Comparison of ENCODE assay signal across 1 cellular context in the genomic region with DNA sequence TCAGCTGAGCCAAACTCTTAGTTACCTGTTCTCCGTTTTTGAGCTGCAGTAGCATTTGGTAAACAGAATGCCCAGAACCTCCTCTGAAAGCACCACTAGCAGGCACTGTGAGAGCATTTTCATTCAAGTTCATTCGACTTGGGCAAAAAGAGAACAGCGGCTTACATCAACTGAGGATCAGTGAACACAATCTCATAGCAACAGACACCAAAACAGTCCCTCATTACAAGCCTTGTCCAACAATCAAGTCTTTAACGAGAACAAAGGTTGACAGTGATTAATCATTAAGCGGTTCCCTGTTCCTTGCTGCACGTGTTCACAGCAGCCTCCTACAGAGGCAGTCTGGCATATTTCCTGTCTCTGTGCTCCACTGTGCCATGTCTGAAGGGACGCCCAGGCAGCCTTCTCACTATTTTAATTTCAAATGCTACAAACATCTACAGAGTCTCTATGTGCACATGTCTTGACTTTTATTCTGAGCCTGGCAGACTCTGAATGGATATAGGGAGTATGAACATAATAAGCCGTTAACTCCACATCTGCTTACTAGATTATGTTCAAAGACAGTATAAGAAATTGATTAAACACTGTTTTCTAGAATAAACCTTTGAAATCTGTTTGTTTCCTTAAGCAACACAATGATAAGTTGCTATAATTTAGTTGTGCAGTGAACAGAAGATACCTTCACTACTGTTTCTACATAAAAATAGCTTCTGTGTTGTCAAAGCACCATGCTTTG.
TF ChIP-seq lines count a peak whose summit lies in the region.

No MANE protein-coding gene starts in this region.

TF ChIP-seq in HepG2, 621 proteins besides CTCF, POLR2A, EP300 and RAD21 (continued from another document and continues in another):
- TF ChIP-seq, protein P1, sequence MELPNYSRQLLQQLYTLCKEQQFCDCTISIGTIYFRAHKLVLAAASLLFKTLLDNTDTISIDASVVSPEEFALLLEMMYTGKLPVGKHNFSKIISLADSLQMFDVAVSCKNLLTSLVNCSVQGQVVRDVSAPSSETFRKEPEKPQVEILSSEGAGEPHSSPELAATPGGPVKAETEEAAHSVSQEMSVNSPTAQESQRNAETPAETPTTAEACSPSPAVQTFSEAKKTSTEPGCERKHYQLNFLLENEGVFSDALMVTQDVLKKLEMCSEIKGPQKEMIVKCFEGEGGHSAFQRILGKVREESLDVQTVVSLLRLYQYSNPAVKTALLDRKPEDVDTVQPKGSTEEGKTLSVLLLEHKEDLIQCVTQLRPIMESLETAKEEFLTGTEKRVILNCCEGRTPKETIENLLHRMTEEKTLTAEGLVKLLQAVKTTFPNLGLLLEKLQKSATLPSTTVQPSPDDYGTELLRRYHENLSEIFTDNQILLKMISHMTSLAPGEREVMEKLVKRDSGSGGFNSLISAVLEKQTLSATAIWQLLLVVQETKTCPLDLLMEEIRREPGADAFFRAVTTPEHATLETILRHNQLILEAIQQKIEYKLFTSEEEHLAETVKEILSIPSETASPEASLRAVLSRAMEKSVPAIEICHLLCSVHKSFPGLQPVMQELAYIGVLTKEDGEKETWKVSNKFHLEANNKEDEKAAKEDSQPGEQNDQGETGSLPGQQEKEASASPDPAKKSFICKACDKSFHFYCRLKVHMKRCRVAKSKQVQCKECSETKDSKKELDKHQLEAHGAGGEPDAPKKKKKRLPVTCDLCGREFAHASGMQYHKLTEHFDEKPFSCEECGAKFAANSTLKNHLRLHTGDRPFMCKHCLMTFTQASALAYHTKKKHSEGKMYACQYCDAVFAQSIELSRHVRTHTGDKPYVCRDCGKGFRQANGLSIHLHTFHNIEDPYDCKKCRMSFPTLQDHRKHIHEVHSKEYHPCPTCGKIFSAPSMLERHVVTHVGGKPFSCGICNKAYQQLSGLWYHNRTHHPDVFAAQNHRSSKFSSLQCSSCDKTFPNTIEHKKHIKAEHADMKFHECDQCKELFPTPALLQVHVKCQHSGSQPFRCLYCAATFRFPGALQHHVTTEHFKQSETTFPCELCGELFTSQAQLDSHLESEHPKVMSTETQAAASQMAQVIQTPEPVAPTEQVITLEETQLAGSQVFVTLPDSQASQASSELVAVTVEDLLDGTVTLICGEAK (IDR thresholded peaks at IDR 0.05) = no peak
- TF ChIP-seq, protein P1 (CRISPR knock-in tag; IDR thresholded peaks at IDR 0.05) = no peak; the same call in 1 of the 2 replicates
- TF ChIP-seq, protein P2, sequence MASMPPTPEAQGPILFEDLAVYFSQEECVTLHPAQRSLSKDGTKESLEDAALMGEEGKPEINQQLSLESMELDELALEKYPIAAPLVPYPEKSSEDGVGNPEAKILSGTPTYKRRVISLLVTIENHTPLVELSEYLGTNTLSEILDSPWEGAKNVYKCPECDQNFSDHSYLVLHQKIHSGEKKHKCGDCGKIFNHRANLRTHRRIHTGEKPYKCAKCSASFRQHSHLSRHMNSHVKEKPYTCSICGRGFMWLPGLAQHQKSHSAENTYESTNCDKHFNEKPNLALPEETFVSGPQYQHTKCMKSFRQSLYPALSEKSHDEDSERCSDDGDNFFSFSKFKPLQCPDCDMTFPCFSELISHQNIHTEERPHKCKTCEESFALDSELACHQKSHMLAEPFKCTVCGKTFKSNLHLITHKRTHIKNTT (CRISPR knock-in tag; IDR thresholded peaks at IDR 0.05) = no peak
- TF ChIP-seq ZBTB3 (CRISPR knock-in tag; IDR thresholded peaks at IDR 0.05; ENCODE audit: borderline replicate concordance, low read depth) (no peak), ZNF432 (CRISPR knock-in tag; IDR thresholded peaks at IDR 0.05; ENCODE audit: borderline replicate concordance) (no peak), BRCA1 (CRISPR knock-in tag; IDR thresholded peaks at IDR 0.05) (peak; percentile 75), TARDBP (CRISPR knock-in tag; IDR thresholded peaks at IDR 0.05) (peak; percentile 87), TBX3 (IDR thresholded peaks at IDR 0.05; ENCODE audit: borderline replicate concordance) (peak; percentile 83), ZFP36L2 (CRISPR knock-in tag; IDR thresholded peaks at IDR 0.05) (no peak), ZNF570 (CRISPR knock-in tag; IDR thresholded peaks at IDR 0.05; ENCODE audit: borderline replicate concordance) (no peak), FOXP1 (IDR thresholded peaks at IDR 0.05) (peak; percentile 68), FOXP1 (CRISPR knock-in tag; IDR thresholded peaks at IDR 0.05) (peak; percentile 84), BRD4 (CRISPR knock-in tag; IDR thresholded peaks at IDR 0.05) (peak; percentile 96), ZNF256 (CRISPR knock-in tag; conservative IDR thresholded peaks at IDR 0.05) (peak; percentile 24; the same call in 1 of the 2 replicates), TOE1 (CRISPR knock-in tag; IDR thresholded peaks at IDR 0.05) (0 out of 2 replicates have a peak, but pooled peaks have one; percentile 26), CEBPG (CRISPR knock-in tag; IDR thresholded peaks at IDR 0.05) (peak; percentile 80), ZNF34 (CRISPR knock-in tag; IDR thresholded peaks at IDR 0.05; ENCODE audit: borderline replicate concordance) (no peak), NCOA5 (CRISPR knock-in tag; IDR thresholded peaks at IDR 0.05) (no peak), GLI4 (CRISPR knock-in tag; IDR thresholded peaks at IDR 0.05; ENCODE audit: borderline replicate concordance) (no peak), ZFYVE20 (CRISPR knock-in tag; IDR thresholded peaks at IDR 0.05; ENCODE audit: borderline replicate concordance, low read depth) (no peak), ZNF644 (CRISPR knock-in tag; IDR thresholded peaks at IDR 0.05; ENCODE audit: low read depth) (peak; percentile 56), SRSF9 (IDR thresholded peaks at IDR 0.05; ENCODE audit: borderline replicate concordance, insufficient read depth, low read depth, low read length, poor library complexity, severe bottlenecking) (no peak), ZNF101 (CRISPR knock-in tag; IDR thresholded peaks at IDR 0.05; ENCODE audit: borderline replicate concordance, low read depth) (no peak), MYNN (CRISPR knock-in tag; IDR thresholded peaks at IDR 0.05; ENCODE audit: low read depth) (no peak), MIXL1 (CRISPR knock-in tag; IDR thresholded peaks at IDR 0.05) (peak; percentile 100), ZNF496 (CRISPR knock-in tag; IDR thresholded peaks at IDR 0.05; ENCODE audit: insufficient replicate concordance) (no peak), MXI1 (IDR thresholded peaks at IDR 0.05; ENCODE audit: borderline replicate concordance, low read depth, low read length) (peak; percentile 92; the same call in 2 of the 3 replicates)
- TF ChIP-seq, protein P3, sequence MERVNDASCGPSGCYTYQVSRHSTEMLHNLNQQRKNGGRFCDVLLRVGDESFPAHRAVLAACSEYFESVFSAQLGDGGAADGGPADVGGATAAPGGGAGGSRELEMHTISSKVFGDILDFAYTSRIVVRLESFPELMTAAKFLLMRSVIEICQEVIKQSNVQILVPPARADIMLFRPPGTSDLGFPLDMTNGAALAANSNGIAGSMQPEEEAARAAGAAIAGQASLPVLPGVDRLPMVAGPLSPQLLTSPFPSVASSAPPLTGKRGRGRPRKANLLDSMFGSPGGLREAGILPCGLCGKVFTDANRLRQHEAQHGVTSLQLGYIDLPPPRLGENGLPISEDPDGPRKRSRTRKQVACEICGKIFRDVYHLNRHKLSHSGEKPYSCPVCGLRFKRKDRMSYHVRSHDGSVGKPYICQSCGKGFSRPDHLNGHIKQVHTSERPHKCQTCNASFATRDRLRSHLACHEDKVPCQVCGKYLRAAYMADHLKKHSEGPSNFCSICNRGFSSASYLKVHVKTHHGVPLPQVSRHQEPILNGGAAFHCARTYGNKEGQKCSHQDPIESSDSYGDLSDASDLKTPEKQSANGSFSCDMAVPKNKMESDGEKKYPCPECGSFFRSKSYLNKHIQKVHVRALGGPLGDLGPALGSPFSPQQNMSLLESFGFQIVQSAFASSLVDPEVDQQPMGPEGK (CRISPR knock-in tag; IDR thresholded peaks at IDR 0.05) = peak; percentile 21; the same call in 1 of the 2 replicates
- TF ChIP-seq, protein P4, sequence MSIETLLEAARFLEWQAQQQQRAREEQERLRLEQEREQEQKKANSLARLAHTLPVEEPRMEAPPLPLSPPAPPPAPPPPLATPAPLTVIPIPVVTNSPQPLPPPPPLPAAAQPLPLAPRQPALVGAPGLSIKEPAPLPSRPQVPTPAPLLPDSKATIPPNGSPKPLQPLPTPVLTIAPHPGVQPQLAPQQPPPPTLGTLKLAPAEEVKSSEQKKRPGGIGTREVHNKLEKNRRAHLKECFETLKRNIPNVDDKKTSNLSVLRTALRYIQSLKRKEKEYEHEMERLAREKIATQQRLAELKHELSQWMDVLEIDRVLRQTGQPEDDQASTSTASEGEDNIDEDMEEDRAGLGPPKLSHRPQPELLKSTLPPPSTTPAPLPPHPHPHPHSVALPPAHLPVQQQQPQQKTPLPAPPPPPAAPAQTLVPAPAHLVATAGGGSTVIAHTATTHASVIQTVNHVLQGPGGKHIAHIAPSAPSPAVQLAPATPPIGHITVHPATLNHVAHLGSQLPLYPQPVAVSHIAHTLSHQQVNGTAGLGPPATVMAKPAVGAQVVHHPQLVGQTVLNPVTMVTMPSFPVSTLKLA (IDR thresholded peaks at IDR 0.05) = peak; percentile 89
- TF ChIP-seq, protein P5, sequence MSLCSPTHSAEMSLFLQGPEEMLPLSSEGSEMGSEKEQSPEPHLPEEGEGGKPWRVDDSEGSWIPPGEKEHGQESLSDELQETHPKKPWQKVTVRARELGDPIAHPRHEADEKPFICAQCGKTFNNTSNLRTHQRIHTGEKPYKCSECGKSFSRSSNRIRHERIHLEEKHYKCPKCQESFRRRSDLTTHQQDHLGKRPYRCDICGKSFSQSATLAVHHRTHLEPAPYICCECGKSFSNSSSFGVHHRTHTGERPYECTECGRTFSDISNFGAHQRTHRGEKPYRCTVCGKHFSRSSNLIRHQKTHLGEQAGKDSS (CRISPR knock-in tag; IDR thresholded peaks at IDR 0.05; ENCODE audit: borderline replicate concordance, low read depth) = peak; percentile 90; the same call in 1 of the 2 replicates
- TF ChIP-seq, protein P6, sequence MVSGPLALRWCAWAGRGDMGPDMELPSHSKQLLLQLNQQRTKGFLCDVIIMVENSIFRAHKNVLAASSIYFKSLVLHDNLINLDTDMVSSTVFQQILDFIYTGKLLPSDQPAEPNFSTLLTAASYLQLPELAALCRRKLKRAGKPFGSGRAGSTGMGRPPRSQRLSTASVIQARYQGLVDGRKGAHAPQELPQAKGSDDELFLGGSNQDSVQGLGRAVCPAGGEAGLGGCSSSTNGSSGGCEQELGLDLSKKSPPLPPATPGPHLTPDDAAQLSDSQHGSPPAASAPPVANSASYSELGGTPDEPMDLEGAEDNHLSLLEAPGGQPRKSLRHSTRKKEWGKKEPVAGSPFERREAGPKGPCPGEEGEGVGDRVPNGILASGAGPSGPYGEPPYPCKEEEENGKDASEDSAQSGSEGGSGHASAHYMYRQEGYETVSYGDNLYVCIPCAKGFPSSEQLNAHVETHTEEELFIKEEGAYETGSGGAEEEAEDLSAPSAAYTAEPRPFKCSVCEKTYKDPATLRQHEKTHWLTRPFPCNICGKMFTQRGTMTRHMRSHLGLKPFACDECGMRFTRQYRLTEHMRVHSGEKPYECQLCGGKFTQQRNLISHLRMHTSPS (CRISPR knock-in tag; IDR thresholded peaks at IDR 0.05; ENCODE audit: low read depth) = peak; percentile 62; the same call in 1 of the 2 replicates
- TF ChIP-seq, protein P7, sequence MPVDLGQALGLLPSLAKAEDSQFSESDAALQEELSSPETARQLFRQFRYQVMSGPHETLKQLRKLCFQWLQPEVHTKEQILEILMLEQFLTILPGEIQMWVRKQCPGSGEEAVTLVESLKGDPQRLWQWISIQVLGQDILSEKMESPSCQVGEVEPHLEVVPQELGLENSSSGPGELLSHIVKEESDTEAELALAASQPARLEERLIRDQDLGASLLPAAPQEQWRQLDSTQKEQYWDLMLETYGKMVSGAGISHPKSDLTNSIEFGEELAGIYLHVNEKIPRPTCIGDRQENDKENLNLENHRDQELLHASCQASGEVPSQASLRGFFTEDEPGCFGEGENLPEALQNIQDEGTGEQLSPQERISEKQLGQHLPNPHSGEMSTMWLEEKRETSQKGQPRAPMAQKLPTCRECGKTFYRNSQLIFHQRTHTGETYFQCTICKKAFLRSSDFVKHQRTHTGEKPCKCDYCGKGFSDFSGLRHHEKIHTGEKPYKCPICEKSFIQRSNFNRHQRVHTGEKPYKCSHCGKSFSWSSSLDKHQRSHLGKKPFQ (CRISPR knock-in tag; IDR thresholded peaks at IDR 0.05; ENCODE audit: insufficient replicate concordance) = no peak
- TF ChIP-seq, protein P8, sequence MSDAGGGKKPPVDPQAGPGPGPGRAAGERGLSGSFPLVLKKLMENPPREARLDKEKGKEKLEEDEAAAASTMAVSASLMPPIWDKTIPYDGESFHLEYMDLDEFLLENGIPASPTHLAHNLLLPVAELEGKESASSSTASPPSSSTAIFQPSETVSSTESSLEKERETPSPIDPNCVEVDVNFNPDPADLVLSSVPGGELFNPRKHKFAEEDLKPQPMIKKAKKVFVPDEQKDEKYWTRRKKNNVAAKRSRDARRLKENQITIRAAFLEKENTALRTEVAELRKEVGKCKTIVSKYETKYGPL (CRISPR knock-in tag; IDR thresholded peaks at IDR 0.05) = no peak
